In the genomic region with DNA sequence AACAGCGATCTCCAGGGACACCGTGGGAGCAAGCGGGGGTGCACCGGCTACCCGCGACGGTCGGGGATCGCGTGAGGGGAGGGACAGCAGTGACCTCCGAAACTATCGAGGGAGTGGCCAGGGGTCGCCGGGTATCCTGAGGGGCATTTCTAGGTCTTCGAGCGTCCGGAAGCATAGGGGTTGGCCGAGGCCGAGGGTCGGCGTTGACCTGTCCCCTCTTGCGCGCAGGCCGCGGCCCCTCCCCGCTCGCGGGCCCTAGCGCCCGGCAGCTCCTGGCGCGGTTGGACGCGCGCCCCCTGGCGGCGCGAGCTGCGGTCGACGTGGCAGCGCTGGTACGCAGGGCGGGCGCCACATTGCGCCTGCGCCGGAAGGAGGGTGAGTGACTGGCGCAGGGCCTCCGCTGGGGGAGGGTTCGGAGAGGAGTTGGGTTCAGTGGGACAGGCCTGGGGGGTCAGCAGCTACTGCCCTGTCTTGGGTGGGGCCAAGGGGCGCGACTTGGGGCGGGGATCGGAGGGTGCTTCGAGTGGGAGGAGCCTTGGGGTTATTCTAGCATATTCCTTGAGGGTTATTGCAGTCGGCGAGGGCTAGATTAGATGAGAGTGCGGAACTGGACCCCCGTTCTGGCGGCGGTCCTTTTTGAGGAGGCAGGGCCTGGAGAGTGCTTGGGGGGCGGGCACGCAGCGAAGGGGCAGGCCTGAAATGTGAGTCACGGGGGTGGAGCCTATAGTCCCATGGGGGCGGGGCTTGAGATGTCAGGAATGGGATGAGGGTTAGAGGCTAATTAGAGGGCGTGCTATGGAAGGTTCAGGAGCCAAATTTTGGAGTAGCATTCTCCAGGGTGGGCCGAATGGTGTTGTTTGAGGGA, we compare ENCODE assay signal across 8 cellular contexts.
DNase-seq lines count a peak whose midpoint lies in the region; ATAC-seq and TF ChIP-seq lines count a peak whose summit lies in the region.

No MANE protein-coding gene starts in this region.

- H2AFZ ChIP-seq in neuron (ENCODE audit: low read depth, low read length): no peak overlapping the region

- no peaks in the 10 kb centered on the region for H3K4me1 ChIP-seq in neuron (ENCODE audit: insufficient read depth, low read length)

- H3K4me3 ChIP-seq in neuron (ENCODE audit: low read length): peak overlapping the region; percentile 29

- DNase-seq in DMS153 (lab: John Stamatoyannopoulos, UW): peak; percentile 58
- DNase-seq in SHP77 (lab: John Stamatoyannopoulos, UW): peak; percentile 62 to 69
- peak; percentile 30 to 72 (median 46) for DNase-seq in activated naive CD4-positive, alpha-beta T cell (lab: John Stamatoyannopoulos, UW)
- DNase-seq in foreskin melanocyte: peak; percentile 75
- peak; percentile 82 for DNase-seq in superior temporal gyrus (ENCODE audit: extremely low spot score)

- no peaks in the 10 kb centered on the region for H3K9me3 ChIP-seq in neuron (ENCODE audit: low read length)

- peak; percentile 56 for ATAC-seq in GM21737 (IDR thresholded peaks at IDR 0.05; ENCODE audit: unreplicated experiment)

- H3K36me3 ChIP-seq in neuron (ENCODE audit: insufficient read depth, low read length): no peaks in the 10 kb centered on the region

- peak; percentile 68 for TF ChIP-seq CTCF in LNCAP (IDR thresholded peaks at IDR 0.05)

- H3K27me3 ChIP-seq in neuron (ENCODE audit: insufficient read depth, low read length): no peaks in the 10 kb centered on the region

Comparison
In these comparisons a context has a peak if more than half of its experiments do, and no peak if none do; other contexts are left out.
1. Peak in every context shown above with its lines: DNase-seq, ATAC-seq and H3K4me3 ChIP-seq.